ENCODE assay signal across 9 cellular contexts in genomic region chr1:93033785-93034184, GRCh38. TPM values are rescaled to one million over a fixed set of nuclear protein-coding genes. Genes with fewer than 3 reads are reported as not detected.
A peak's percentile ranks its signal among the peaks of the same experiment; 100 is the strongest.
DNase-seq lines count a peak whose midpoint lies in the region; ATAC-seq and TF ChIP-seq lines count a peak whose summit lies in the region.
"Had no signal": no experiment of that assay in that cellular context is flagged by ENCODE, and none has a peak within 500 bp of the region (broad histone marks: within the 10 kb centered on the region; RNA-seq: fewer than 3 reads in every experiment).

No MANE protein-coding gene starts in this region.

- no peak overlapping the region for H2AFZ ChIP-seq in hepatocyte

- H3K36me3 ChIP-seq in hepatocyte (replicated peaks; ENCODE audit: insufficient read depth, low read depth), result no peaks in the 10 kb centered on the region

- H3K9me3 ChIP-seq in hepatocyte (ENCODE audit: low read depth), result no peaks in the 10 kb centered on the region

- H4K20me1 ChIP-seq in hepatocyte (ENCODE audit: insufficient read depth, poor library complexity, severe bottlenecking), result no peaks in the 10 kb centered on the region

- DNase-seq in hepatic stellate cell (ENCODE audit: low spot score), result no peak
- DNase-seq in HuH-7 (ENCODE audit: low spot score), result no peak
- DNase-seq in activated T-helper 1 cell treated with anti-CD3 and anti-CD28 coated beads, Interleukin-12 subunit alpha, Interleukin-12 subunit beta, Interleukin-2, Interleukin-4 antibody, amounts not matched to agents 30 ng/mL and 10 ng/mL and 1 ng/mL, durations not matched to agents 14 hours and 24 hours and 36 hours (ENCODE audit: low spot score), result no peak
- DNase-seq in hepatocyte (ENCODE audit: low spot score), result no peak
- DNase-seq: NCI-H1436 had no signal

- no peak for TF ChIP-seq CTCF in hepatocyte (IDR thresholded peaks at IDR 0.05; ENCODE audit: poor library complexity)

- no peaks in the 10 kb centered on the region for H3K9me3 Mint-ChIP-seq in dendritic cell treated with granulocyte-macrophage colony-stimulating factor and Interleukin-4, amounts not matched to agents 40 ng/mL and 50 ng/mL, for 4 days
- H3K9me3 Mint-ChIP-seq in activated T-helper 1 cell treated with anti-CD3 and anti-CD28 coated beads, Interleukin-12 subunit alpha, Interleukin-12 subunit beta, Interleukin-2, Interleukin-4 antibody, amounts not matched to agents 30 ng/mL and 10 ng/mL and 1 ng/mL, durations not matched to agents 14 hours and 24 hours and 36 hours, result no peaks in the 10 kb centered on the region

- no peak overlapping the region for H3K27ac ChIP-seq in hepatocyte

- no peaks in the 10 kb centered on the region for H3K4me1 ChIP-seq in hepatocyte (ENCODE audit: insufficient read depth)

- no peak overlapping the region for H3K4me3 ChIP-seq in hepatocyte

- ATAC-seq in GM18511 (IDR thresholded peaks at IDR 0.05; ENCODE audit: unreplicated experiment) (peak; percentile 92), GM21528 (IDR thresholded peaks at IDR 0.05; ENCODE audit: low FRiP score, unreplicated experiment) (peak; percentile 84), HG03432 (IDR thresholded peaks at IDR 0.05; ENCODE audit: unreplicated experiment) (peak; percentile 81)

- intact Hi-C loops in dendritic cell treated with granulocyte-macrophage colony-stimulating factor and Interleukin-4, amounts not matched to agents 40 ng/mL and 50 ng/mL, for 4 days (cut with micrococcal nuclease), result no loop called here
- intact Hi-C loops in activated T-helper 1 cell treated with anti-CD3 and anti-CD28 coated beads, Interleukin-12 subunit alpha, Interleukin-12 subunit beta, Interleukin-2, Interleukin-4 antibody, amounts not matched to agents 30 ng/mL and 10 ng/mL and 1 ng/mL, durations not matched to agents 14 hours and 24 hours and 36 hours (cut with micrococcal nuclease), result no loop called here

- 84% methylated on average over 3 of the region's 3 CpGs for WGBS in hepatocyte (ENCODE audit: low lambda C conversion rate, missing lambda C conversion rate)

- peak overlapping the region; percentile 65 for H3K27ac Mint-ChIP-seq in dendritic cell treated with granulocyte-macrophage colony-stimulating factor and Interleukin-4, amounts not matched to agents 40 ng/mL and 50 ng/mL, for 4 days
- H3K27ac Mint-ChIP-seq in activated T-helper 1 cell treated with anti-CD3 and anti-CD28 coated beads, Interleukin-12 subunit alpha, Interleukin-12 subunit beta, Interleukin-2, Interleukin-4 antibody, amounts not matched to agents 30 ng/mL and 10 ng/mL and 1 ng/mL, durations not matched to agents 14 hours and 24 hours and 36 hours, result no peak overlapping the region

- no peaks in the 10 kb centered on the region for H3K9me2 ChIP-seq in hepatocyte (replicated peaks; ENCODE audit: insufficient read depth)

- H3K36me3 Mint-ChIP-seq in dendritic cell treated with granulocyte-macrophage colony-stimulating factor and Interleukin-4, amounts not matched to agents 40 ng/mL and 50 ng/mL, for 4 days (ENCODE audit: low read depth), result no peaks in the 10 kb centered on the region
- H3K36me3 Mint-ChIP-seq in activated T-helper 1 cell treated with anti-CD3 and anti-CD28 coated beads, Interleukin-12 subunit alpha, Interleukin-12 subunit beta, Interleukin-2, Interleukin-4 antibody, amounts not matched to agents 30 ng/mL and 10 ng/mL and 1 ng/mL, durations not matched to agents 14 hours and 24 hours and 36 hours (ENCODE audit: low read depth), result no peaks in the 10 kb centered on the region

- H3K27me3 Mint-ChIP-seq in dendritic cell treated with granulocyte-macrophage colony-stimulating factor and Interleukin-4, amounts not matched to agents 40 ng/mL and 50 ng/mL, for 4 days, result no peaks in the 10 kb centered on the region
- H3K27me3 Mint-ChIP-seq in activated T-helper 1 cell treated with anti-CD3 and anti-CD28 coated beads, Interleukin-12 subunit alpha, Interleukin-12 subunit beta, Interleukin-2, Interleukin-4 antibody, amounts not matched to agents 30 ng/mL and 10 ng/mL and 1 ng/mL, durations not matched to agents 14 hours and 24 hours and 36 hours (ENCODE audit: insufficient read depth), result no peaks in the 10 kb centered on the region

- no peaks in the 10 kb centered on the region for H3K27me3 ChIP-seq in hepatocyte

- H3K4me2 ChIP-seq in hepatocyte, result no peak overlapping the region

- no peaks in the 10 kb centered on the region for H3K79me2 ChIP-seq in hepatocyte

- no peak overlapping the region for H3K4me3 Mint-ChIP-seq in dendritic cell treated with granulocyte-macrophage colony-stimulating factor and Interleukin-4, amounts not matched to agents 40 ng/mL and 50 ng/mL, for 4 days
- no peak overlapping the region for H3K4me3 Mint-ChIP-seq in activated T-helper 1 cell treated with anti-CD3 and anti-CD28 coated beads, Interleukin-12 subunit alpha, Interleukin-12 subunit beta, Interleukin-2, Interleukin-4 antibody, amounts not matched to agents 30 ng/mL and 10 ng/mL and 1 ng/mL, durations not matched to agents 14 hours and 24 hours and 36 hours

- peaks cover 30% of the 10 kb centered on the region for H3K4me1 Mint-ChIP-seq in dendritic cell treated with granulocyte-macrophage colony-stimulating factor and Interleukin-4, amounts not matched to agents 40 ng/mL and 50 ng/mL, for 4 days (ENCODE audit: low read depth)
- peaks cover 32% of the 10 kb centered on the region for H3K4me1 Mint-ChIP-seq in activated T-helper 1 cell treated with anti-CD3 and anti-CD28 coated beads, Interleukin-12 subunit alpha, Interleukin-12 subunit beta, Interleukin-2, Interleukin-4 antibody, amounts not matched to agents 30 ng/mL and 10 ng/mL and 1 ng/mL, durations not matched to agents 14 hours and 24 hours and 36 hours (ENCODE audit: low read depth)

RNA-seq across cellular contexts. Expression of gene MTF2, which starts 45.3 kb away (rescaled TPM):
- 68.4 and 71.0 TPM in 2 replicates for total RNA-seq in activated T-helper 1 cell treated with anti-CD3 and anti-CD28 coated beads, Interleukin-12 subunit alpha, Interleukin-12 subunit beta, Interleukin-2, Interleukin-4 antibody, amounts not matched to agents 30 ng/mL and 10 ng/mL and 1 ng/mL, durations not matched to agents 14 hours and 24 hours and 36 hours
- total RNA-seq in hepatocyte, result 29.7 and 30.5 TPM in 2 replicates
- polyA plus RNA-seq in hepatocyte, result 37.7 and 49.3 TPM in 2 replicates
